Comparison of ENCODE assay signal across 16 cellular contexts in the genomic region with DNA sequence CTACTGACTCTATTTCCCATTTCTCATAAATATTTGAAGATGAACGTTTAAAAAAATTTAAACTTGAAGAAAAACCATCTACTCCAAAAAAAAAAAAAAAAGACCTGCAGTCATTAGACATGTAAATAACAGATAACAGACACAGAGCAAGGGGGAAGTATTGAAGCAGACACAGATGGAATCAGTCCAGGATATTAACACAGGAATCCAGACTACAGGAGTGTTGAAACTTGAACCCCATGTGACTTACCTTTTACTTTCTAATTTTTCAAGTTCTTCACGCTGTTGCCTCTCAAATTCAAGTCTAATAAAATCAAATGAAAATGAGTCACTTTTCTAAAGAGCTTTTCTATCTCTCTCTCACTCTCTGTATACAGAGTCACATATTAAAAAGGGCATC.
DNase-seq lines count a peak whose midpoint lies in the region; ATAC-seq and TF ChIP-seq lines count a peak whose summit lies in the region.
"Had no signal": no experiment of that assay in that cellular context is flagged by ENCODE, and none has a peak within 500 bp of the region (broad histone marks: within the 10 kb centered on the region; RNA-seq: fewer than 3 reads in every experiment).

No MANE protein-coding gene starts in this region.

- ATAC-seq in esophagus mucosa (peak; percentile 29), HG03469 (IDR thresholded peaks at IDR 0.05; ENCODE audit: unreplicated experiment) (no peak)
- ATAC-seq: A549, HCT116 had no signal

- DNase-seq in DMS 273 (lab: John Stamatoyannopoulos, UW; ENCODE audit: unreplicated experiment) (peak; percentile 10), DMS 273 treated with DMSO at 0.1 percent for 48 hours (lab: John Stamatoyannopoulos, UW) (no peak), amniotic epithelial cell (ENCODE audit: low read depth) (peak; percentile 9), retinal pigment epithelial cell (ENCODE audit: low read depth) (peak; percentile 4), Kasumi-1 (lab: John Stamatoyannopoulos, UW) (no peak)
- DNase-seq: AML-193; Caco-2; CD4-positive, alpha-beta T cell; GOT3; H7; HFFc6; IMR-90 had no signal

- H3K4me3 ChIP-seq in retinal pigment epithelial cell (ENCODE audit: low read length), result no peak overlapping the region
- H3K4me3 ChIP-seq: A549 had no signal

- no peak for TF ChIP-seq CTCF in retinal pigment epithelial cell (conservative IDR thresholded peaks at IDR 0.05; ENCODE audit: low read depth, low read length)

Comparison
In these comparisons a context has a peak if more than half of its experiments do, and no peak if none do; other contexts are left out.
1. DNase-seq: peak in DMS 273 (single experiment), amniotic epithelial cell (single experiment) and retinal pigment epithelial cell (single experiment); none in DMS 273 treated with DMSO at 0.1 percent for 48 hours (single experiment) and Kasumi-1 (0 of 2).